ENCODE assay signal across 8 cellular contexts in the genomic region with DNA sequence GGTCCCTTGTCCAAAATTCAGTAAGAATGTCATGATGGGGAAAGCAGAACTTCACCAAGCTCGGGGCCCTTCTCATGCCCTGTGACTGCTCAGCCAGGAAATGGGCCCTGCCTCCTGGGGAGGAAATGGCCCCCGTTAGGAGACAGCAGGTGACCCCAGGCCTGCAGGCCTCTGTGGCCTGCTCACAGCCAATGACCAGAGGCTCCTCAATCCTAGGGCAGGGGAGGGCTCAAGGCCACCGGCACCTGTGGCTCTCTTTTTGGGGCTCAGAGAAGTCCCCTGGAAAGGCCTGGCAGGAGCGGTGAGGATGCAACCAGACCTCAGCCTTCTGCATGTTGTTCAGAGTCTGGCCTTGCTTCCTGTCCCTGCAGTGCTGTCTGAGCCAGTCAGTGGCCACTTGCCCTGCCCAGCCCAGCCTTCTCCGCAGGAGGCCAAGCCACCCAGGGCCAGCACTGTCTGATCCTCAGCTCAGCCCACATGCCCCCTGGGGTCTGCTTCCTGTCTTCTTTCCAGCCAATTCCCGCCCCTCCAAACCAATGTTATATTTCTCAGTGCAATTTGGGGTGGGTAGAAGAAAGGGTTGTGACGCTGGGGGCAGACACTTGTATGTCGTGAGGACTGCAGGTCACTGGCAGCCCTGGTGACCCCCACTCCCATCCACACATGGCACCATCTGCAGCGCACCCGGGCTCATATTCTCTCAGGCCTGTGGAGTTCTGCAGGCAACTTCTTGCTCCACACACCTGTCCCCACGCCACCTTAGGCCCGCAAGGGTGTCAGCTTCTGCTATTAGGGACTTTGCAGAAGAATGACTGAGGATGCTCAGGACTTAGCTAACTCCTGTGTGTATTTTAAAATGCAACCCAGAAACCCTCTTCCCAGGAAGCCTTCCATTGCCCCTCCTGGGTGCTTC.
DNase-seq lines count a peak whose midpoint lies in the region; ATAC-seq and TF ChIP-seq lines count a peak whose summit lies in the region.

No MANE protein-coding gene starts in this region.

- H3K9me3 Mint-ChIP-seq in activated CD4-positive, alpha-beta T cell treated with anti-CD3 and anti-CD28 coated beads, Interleukin-2, amount 10 ng/mL, durations not matched to agents 24 days and 14 days: no peaks in the 10 kb centered on the region
- H3K9me3 Mint-ChIP-seq in chondrocyte (ENCODE audit: low read depth): no peaks in the 10 kb centered on the region

- H3K27me3 Mint-ChIP-seq in activated CD4-positive, alpha-beta T cell treated with anti-CD3 and anti-CD28 coated beads, Interleukin-2, amount 10 ng/mL, durations not matched to agents 24 days and 14 days: no peaks in the 10 kb centered on the region
- no peaks in the 10 kb centered on the region for H3K27me3 Mint-ChIP-seq in chondrocyte (ENCODE audit: low read depth)

- peaks cover 12% of the 10 kb centered on the region for H3K36me3 Mint-ChIP-seq in activated CD4-positive, alpha-beta T cell treated with anti-CD3 and anti-CD28 coated beads, Interleukin-2, amount 10 ng/mL, durations not matched to agents 24 days and 14 days (ENCODE audit: low read depth)
- peaks cover 2% of the 10 kb centered on the region for H3K36me3 Mint-ChIP-seq in chondrocyte (ENCODE audit: low read depth)

- H3K27me3 ChIP-seq in rectal smooth muscle tissue (ENCODE audit: control insufficient read depth, insufficient read depth, low read length): no peaks in the 10 kb centered on the region

- no peak for ATAC-seq in HG02642 (IDR thresholded peaks at IDR 0.05; ENCODE audit: poor library complexity, unreplicated experiment)
- no peak for ATAC-seq in HG03342 (IDR thresholded peaks at IDR 0.05; ENCODE audit: unreplicated experiment)

- peak overlapping the region; percentile 88 for H3K27ac Mint-ChIP-seq in activated CD4-positive, alpha-beta T cell treated with anti-CD3 and anti-CD28 coated beads, Interleukin-2, amount 10 ng/mL, durations not matched to agents 24 days and 14 days
- H3K27ac Mint-ChIP-seq in chondrocyte (ENCODE audit: unreplicated experiment): peak overlapping the region; percentile 95

- no peaks in the 10 kb centered on the region for H3K36me3 ChIP-seq in rectal smooth muscle tissue (ENCODE audit: control insufficient read depth, insufficient read depth, low read length)

- peak; percentile 72 for DNase-seq in activated CD4-positive, alpha-beta T cell treated with anti-CD3 and anti-CD28 coated beads, Interleukin-2, amount 10 ng/mL, durations not matched to agents 24 days and 14 days
- DNase-seq in activated CD4-positive, alpha-beta T cell treated with anti-CD3 and anti-CD28 coated beads for 48 hours: no peak
- peak; percentile 63 to 80 for DNase-seq in NCI-H2081 (lab: John Stamatoyannopoulos, UW)
- no peak for DNase-seq in chondrocyte (ENCODE audit: low spot score)
- DNase-seq in NCI-H2196 (lab: John Stamatoyannopoulos, UW; ENCODE audit: unreplicated experiment): no peak

- peaks cover 76% of the 10 kb centered on the region for H3K4me1 Mint-ChIP-seq in activated CD4-positive, alpha-beta T cell treated with anti-CD3 and anti-CD28 coated beads, Interleukin-2, amount 10 ng/mL, durations not matched to agents 24 days and 14 days
- peaks cover 59% of the 10 kb centered on the region for H3K4me1 Mint-ChIP-seq in chondrocyte (ENCODE audit: low read depth)

- H3K9ac ChIP-seq in rectal smooth muscle tissue (ENCODE audit: low read length): no peak overlapping the region

- TF ChIP-seq CTCF in chondrocyte (IDR thresholded peaks at IDR 0.05): no peak

- peak overlapping the region; percentile 91 for H3K27ac ChIP-seq in rectal smooth muscle tissue (ENCODE audit: low read depth, low read length)

- peak overlapping the region; percentile 83 for H3K4me3 Mint-ChIP-seq in activated CD4-positive, alpha-beta T cell treated with anti-CD3 and anti-CD28 coated beads, Interleukin-2, amount 10 ng/mL, durations not matched to agents 24 days and 14 days
- H3K4me3 Mint-ChIP-seq in chondrocyte (ENCODE audit: unreplicated experiment): no peak overlapping the region

- intact Hi-C loops in activated CD4-positive, alpha-beta T cell treated with anti-CD3 and anti-CD28 coated beads, Interleukin-2, amount 10 ng/mL, durations not matched to agents 24 days and 14 days (cut with micrococcal nuclease): no loop called here

- no peak overlapping the region for H3K4me3 ChIP-seq in rectal smooth muscle tissue (ENCODE audit: low read length)

- H3K4me1 ChIP-seq in rectal smooth muscle tissue (ENCODE audit: control insufficient read depth, insufficient read depth, low read length): peaks cover 75% of the 10 kb centered on the region

Comparison
In these comparisons a context has a peak if more than half of its experiments do, and no peak if none do; other contexts are left out.
1. DNase-seq: peak in activated CD4-positive, alpha-beta T cell treated with anti-CD3 and anti-CD28 coated beads, Interleukin-2, amount 10 ng/mL, durations not matched to agents 24 days and 14 days (single experiment) and NCI-H2081 (2 of 2); none in activated CD4-positive, alpha-beta T cell treated with anti-CD3 and anti-CD28 coated beads for 48 hours (single experiment), chondrocyte (single experiment) and NCI-H2196 (single experiment).